Comparison of ENCODE assay signal across 8 cellular contexts in the genomic region with DNA sequence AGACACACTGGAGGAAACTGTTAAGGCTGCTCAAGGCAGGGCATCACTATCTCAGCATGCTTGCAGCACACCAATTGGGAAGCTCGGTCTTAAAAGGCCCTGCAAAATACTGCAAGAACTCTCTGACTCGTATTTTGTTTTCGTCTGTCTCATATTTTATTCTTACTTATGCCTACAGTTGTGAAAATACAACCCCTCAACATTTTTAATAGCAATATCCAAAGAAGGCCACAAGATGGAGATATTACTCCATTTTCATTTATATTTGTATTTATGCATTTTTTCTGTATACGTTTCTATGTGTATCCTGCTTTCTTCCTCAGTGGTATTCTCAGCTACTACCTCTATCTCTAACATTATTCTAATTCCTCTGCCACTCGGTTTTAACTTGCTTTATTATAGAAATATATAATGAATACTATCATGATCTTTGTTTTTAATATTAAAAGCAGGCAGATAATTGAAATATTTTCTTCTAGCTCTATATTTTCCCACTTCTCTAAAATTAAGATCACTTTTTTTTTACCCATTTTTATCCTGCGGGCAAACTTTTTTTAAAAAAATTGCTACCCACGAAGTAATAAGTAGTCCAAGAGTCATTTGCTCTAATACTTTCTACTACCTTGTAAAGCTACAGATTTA. TPM values are rescaled to one million over a fixed set of nuclear protein-coding genes. Genes with fewer than 3 reads are reported as not detected.
A peak's percentile ranks its signal among the peaks of the same experiment; 100 is the strongest.
DNase-seq lines count a peak whose midpoint lies in the region; ATAC-seq, FAIRE-seq and TF ChIP-seq lines count a peak whose summit lies in the region.

No MANE protein-coding gene starts in this region.

- H3K9me3 ChIP-seq in astrocyte (ENCODE audit: insufficient read depth, low read depth, low read length) (no peaks in the 10 kb centered on the region), lung (ENCODE audit: control insufficient read depth in 2 of 2, insufficient read depth in 1 of 2, low read length in 1 of 2) (no peaks in the 10 kb centered on the region)

- H3K4me1 ChIP-seq in astrocyte (ENCODE audit: insufficient read depth, low read length) (no peaks in the 10 kb centered on the region), lung (ENCODE audit: control insufficient read depth in 2 of 2, insufficient read depth in 2 of 2, low read length in 2 of 2) (no peaks in the 10 kb centered on the region)

- no peaks in the 10 kb centered on the region for H3K27me3 Mint-ChIP-seq in astrocyte (ENCODE audit: low read depth, unreplicated experiment)

- H4K20me1 ChIP-seq in astrocyte (ENCODE audit: insufficient read depth, low read length), result peaks cover 39% of the 10 kb centered on the region

- H3K9ac ChIP-seq in astrocyte (ENCODE audit: low read length), result no peak overlapping the region

- H3K4me3 ChIP-seq in astrocyte (ENCODE audit: insufficient read depth, low read depth, low read length) (no peak overlapping the region), lung (no peak overlapping the region)

- 70 to 73% methylated on average over 7 of the region's 7 CpGs for WGBS in lung, 2 donors

- no peak for FAIRE-seq in astrocyte (lab: Jason Lieb, UNC)

- no peaks in the 10 kb centered on the region for H3K36me3 ChIP-seq in astrocyte (ENCODE audit: insufficient read depth, low read length)
- no peaks in the 10 kb centered on the region for H3K36me3 ChIP-seq in lung (ENCODE audit: control insufficient read depth in 2 of 2, insufficient read depth in 2 of 2, low read length in 2 of 2)

- H3K27ac ChIP-seq in astrocyte (ENCODE audit: low read depth, low read length), result no peak overlapping the region
- no peak overlapping the region for H3K27ac ChIP-seq in lung (ENCODE audit: low read depth in 1 of 2, low read length in 1 of 2)
- H3K27ac ChIP-seq in caudate nucleus (ENCODE audit: low read depth, low read length), result no peak overlapping the region

- no peak overlapping the region for H3K4me2 ChIP-seq in astrocyte (ENCODE audit: low read length)

- H3K36me3 Mint-ChIP-seq in astrocyte (ENCODE audit: low read depth, unreplicated experiment), result peaks cover 2% of the 10 kb centered on the region

- H2AFZ ChIP-seq in astrocyte (ENCODE audit: low read depth, low read length), result no peak overlapping the region

- H3K79me2 ChIP-seq in astrocyte (ENCODE audit: insufficient read depth, low read length), result peaks cover 75% of the 10 kb centered on the region

- H3K27ac Mint-ChIP-seq in astrocyte (ENCODE audit: unreplicated experiment), result no peak overlapping the region

- H3K4me1 Mint-ChIP-seq in astrocyte (ENCODE audit: low read depth, unreplicated experiment), result peaks cover 4% of the 10 kb centered on the region

- no peak overlapping the region for H3K4me3 Mint-ChIP-seq in astrocyte (ENCODE audit: unreplicated experiment)

- H3K9me3 Mint-ChIP-seq in astrocyte (ENCODE audit: unreplicated experiment), result no peaks in the 10 kb centered on the region

- H3K27me3 ChIP-seq in astrocyte (ENCODE audit: insufficient read depth, low read length) (no peaks in the 10 kb centered on the region), lung (ENCODE audit: control insufficient read depth, insufficient read depth) (no peaks in the 10 kb centered on the region)

- peak; percentile 35 for TF ChIP-seq CTCF in astrocyte (IDR thresholded peaks at IDR 0.05; ENCODE audit: insufficient read depth, low read depth, low read length)
- TF ChIP-seq CTCF in lung (IDR thresholded peaks at IDR 0.05; ENCODE audit: control extremely low read depth, extremely low read depth), result peak; percentile 30

- peak; percentile 65 for DNase-seq in CD1c-positive myeloid dendritic cell (ENCODE audit: extremely low spot score)
- peak; percentile 50 for DNase-seq in HT-29 (ENCODE audit: low spot score)
- no peak for DNase-seq in astrocyte (ENCODE audit: low read depth)
- DNase-seq in lung (ENCODE audit: low spot score), result no peak
- no peak for DNase-seq in caudate nucleus (lab: John Stamatoyannopoulos, UW)
- DNase-seq in NCI-H226, result no peak

- ATAC-seq in lung (ENCODE audit: insufficient read depth, low FRiP score), result no peak
- no peak for ATAC-seq in GM19324 (IDR thresholded peaks at IDR 0.05; ENCODE audit: low FRiP score, unreplicated experiment)
- ATAC-seq in GM18519 (IDR thresholded peaks at IDR 0.05; ENCODE audit: low FRiP score, unreplicated experiment), result no peak

RNA-seq across cellular contexts. Expression of a gene that starts 10.0 kb away (rescaled TPM):
- 22.0 and 26.5 TPM in 2 replicates for total RNA-seq in HT-29 (2014; rRNA removed; shearing (Covaris generic))
- total RNA-seq in astrocyte, result 66.8 and 67.1 TPM in 2 replicates
- total RNA-seq in lung, result 10 to 100 TPM; 36.2 to 38.2 TPM
- 10 to 100 TPM; 31.0 to 34.9 TPM for polyA plus RNA-seq in lung

Comparison
In these comparisons a context has a peak if more than half of its experiments do, and no peak if none do; other contexts are left out.
1. DNase-seq: peak in CD1c-positive myeloid dendritic cell (single experiment) and HT-29 (single experiment); none in astrocyte (single experiment), lung (single experiment), caudate nucleus (0 of 61) and NCI-H226 (single experiment).